ENCODE assay signal across 7 cellular contexts in the genomic region with DNA sequence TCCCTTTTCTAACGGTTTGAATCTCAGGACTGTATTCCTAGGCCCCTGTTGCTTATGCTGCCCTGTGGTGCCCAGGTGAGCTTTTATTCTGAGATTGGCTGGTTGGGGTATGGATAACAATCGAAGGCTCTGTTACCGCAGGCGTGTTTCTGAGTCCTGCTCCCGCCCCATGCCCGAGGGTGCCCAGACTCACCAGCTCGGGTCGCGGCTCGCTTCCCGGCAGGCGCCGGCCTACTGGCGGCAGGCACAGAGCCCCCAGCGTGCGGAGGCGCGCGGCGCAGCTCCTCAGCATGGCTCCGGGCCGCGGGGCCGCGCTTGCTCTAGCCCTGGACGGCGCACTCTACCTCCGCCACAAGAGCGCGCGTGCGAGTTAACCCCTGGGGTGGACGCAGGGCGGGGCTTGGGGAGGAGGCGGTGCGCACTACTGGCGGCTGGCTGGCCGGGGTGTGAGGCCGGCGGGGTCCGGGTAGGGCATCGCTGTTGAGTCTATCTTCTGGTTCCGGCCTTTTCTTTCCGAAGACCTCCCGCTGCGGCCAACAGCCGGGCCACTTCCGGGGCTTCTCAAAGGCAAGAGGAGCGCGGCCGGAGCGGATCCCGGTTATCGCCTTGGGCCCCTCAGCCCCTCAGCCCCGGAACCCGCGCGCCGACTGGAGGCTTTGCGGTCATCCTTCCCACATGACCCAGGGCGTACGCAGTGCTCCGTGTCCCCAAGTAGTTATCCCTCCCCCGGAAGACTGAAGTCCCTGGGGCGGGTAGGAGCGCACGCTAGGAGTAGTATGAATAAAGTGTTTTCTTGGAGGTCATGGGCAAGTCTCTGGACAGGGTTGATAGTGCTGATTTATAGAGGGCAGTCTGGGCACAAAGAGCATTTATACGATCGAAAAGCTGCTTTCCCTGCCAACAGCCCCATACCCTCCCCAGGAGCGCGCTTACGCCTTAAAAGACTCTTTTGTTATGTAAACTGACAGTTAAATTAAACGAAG.
A peak's percentile ranks its signal among the peaks of the same experiment; 100 is the strongest.
DNase-seq lines count a peak whose midpoint lies in the region; ATAC-seq lines count a peak whose summit lies in the region.

A gene (minus strand): TSS at position 345 of the 983 bp plus-strand sequence. CDS start 53 bp downstream, at position 292.

- H3K27ac ChIP-seq in caudate nucleus (ENCODE audit: low read depth, low read length): peak within 1 kb of the TSS; percentile 62

- DNase-seq in NCI-H2171 treated with DMSO at 0.1 percent for 48 hours (lab: John Stamatoyannopoulos, UW) (peak; percentile 83), caudate nucleus (lab: John Stamatoyannopoulos, UW) (peak in 60 of 61 donors; percentile 40 to 96 (median 89)), iris pigment epithelial cell (ENCODE audit: low read depth) (peak; percentile 98)
- DNase-seq in activated CD4-positive, CD25-positive, alpha-beta regulatory T cell (lab: John Stamatoyannopoulos, UW): peak; percentile 85 to 93 (median 91)
- DNase-seq in stimulated activated CD4-positive, alpha-beta T cell treated with anti-CD3 and anti-CD28 coated beads, Interleukin-12 subunit alpha, Interleukin-12 subunit beta, amount 100 ng/mL, for 24 hours (ENCODE audit: low read depth in 2 of 2): peak; percentile 92 to 97

- ATAC-seq in GM18511 (IDR thresholded peaks at IDR 0.05; ENCODE audit: unreplicated experiment): peak; percentile 97
- peak; percentile 96 for ATAC-seq in HG02970 (IDR thresholded peaks at IDR 0.05; ENCODE audit: low FRiP score, unreplicated experiment)

Comparison
In these comparisons a context has a peak if more than half of its experiments do, and no peak if none do; other contexts are left out.
1. Peak in every context shown above with its lines: DNase-seq, ATAC-seq and H3K27ac ChIP-seq.